Comparison of ENCODE assay signal across 19 cellular contexts in the genomic region with DNA sequence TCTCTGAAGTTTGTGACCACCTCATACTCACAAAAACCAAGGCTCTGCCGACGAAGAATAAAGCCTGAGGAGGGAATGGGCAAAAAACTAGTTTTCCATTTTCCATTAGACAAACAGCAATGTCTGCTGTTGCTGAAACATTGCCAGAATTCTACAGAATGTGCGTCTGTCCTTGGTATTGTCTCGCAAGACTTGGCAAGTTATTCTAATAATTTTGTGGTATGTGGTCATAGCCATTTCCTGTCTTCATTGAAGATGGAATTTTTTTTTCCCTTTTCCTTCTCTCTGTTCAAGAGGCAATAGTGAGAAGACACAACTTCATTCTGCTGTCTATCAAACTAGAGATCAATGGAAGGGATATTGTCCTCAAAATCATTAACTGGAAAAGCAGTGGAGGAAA.
DNase-seq lines count a peak whose midpoint lies in the region; ATAC-seq and TF ChIP-seq lines count a peak whose summit lies in the region.
"Had no signal": no experiment of that assay in that cellular context is flagged by ENCODE, and none has a peak within 500 bp of the region (broad histone marks: within the 10 kb centered on the region; RNA-seq: fewer than 3 reads in every experiment).

No MANE protein-coding gene starts in this region.

- no peak overlapping the region for H3K4me3 ChIP-seq in IMR-90 (ENCODE audit: insufficient read depth, low read depth, low read length)
- H3K4me3 ChIP-seq in brain microvascular endothelial cell (ENCODE audit: low read depth, low read length) = no peak overlapping the region
- H3K4me3 ChIP-seq: adrenal gland, esophagus muscularis mucosa, thyroid gland had no signal

- in situ Hi-C loops in IMR-90 (cut with MboI; ENCODE audit: low sequenced_read_pairs) (no loop called here), brain microvascular endothelial cell (cut with HindIII; ENCODE audit: low pct_ligation_motif_present, low sequenced_read_pairs) (no loop called here)

- H2BK20ac ChIP-seq in IMR-90 (ENCODE audit: low read depth, low read length) = no peak overlapping the region

- H3K9me3 ChIP-seq in IMR-90 (ENCODE audit: control insufficient read depth, insufficient read depth, low read length) = no peaks in the 10 kb centered on the region
- H3K9me3 ChIP-seq: adrenal gland, esophagus muscularis mucosa, neutrophil, thyroid gland had no signal

- H2AFZ ChIP-seq in IMR-90 (replicated peaks; ENCODE audit: low read length, poor library complexity) = no peak overlapping the region

- H3K9me1 ChIP-seq in IMR-90 (ENCODE audit: insufficient read depth, low read length) = no peaks in the 10 kb centered on the region

- no peak overlapping the region for H3K4me2 ChIP-seq in IMR-90 (ENCODE audit: low read depth, low read length)

- H3K56ac ChIP-seq in IMR-90 (ENCODE audit: extremely low read depth, insufficient read depth, low read length) = no peak overlapping the region

- H2BK120ac ChIP-seq in IMR-90 (ENCODE audit: low read depth, low read length) = no peak overlapping the region

- no peak for TF ChIP-seq RAD21 in IMR-90 (IDR thresholded peaks at IDR 0.05; ENCODE audit: low read length)

- no peak overlapping the region for H4K91ac ChIP-seq in IMR-90 (ENCODE audit: insufficient read depth, low read depth, low read length)

- H2BK15ac ChIP-seq in IMR-90 (ENCODE audit: low read depth, low read length) = no peak overlapping the region; the same call in 2 of the 3 replicates

- no peak for TF ChIP-seq POLR2A in IMR-90 (IDR thresholded peaks at IDR 0.05; ENCODE audit: low read depth, low read length)

- H3K79me1 ChIP-seq in IMR-90 (ENCODE audit: low read depth in 1 of 2, low read length in 2 of 2) = no peaks in the 10 kb centered on the region

- no peak for ATAC-seq in IMR-90 (ENCODE audit: low read depth)
- ATAC-seq in HG02852 (IDR thresholded peaks at IDR 0.05; ENCODE audit: unreplicated experiment) = no peak
- no peak for ATAC-seq in GM21360 (IDR thresholded peaks at IDR 0.05; ENCODE audit: unreplicated experiment)
- no peak for ATAC-seq in Right ventricle myocardium inferior
- ATAC-seq: HepG2, sciatic nerve had no signal

- DNase-seq in AG20443 (ENCODE audit: low spot score) (peak; percentile 52), IMR-90 (peak; percentile 75), brain microvascular endothelial cell (peak; percentile 69), iris pigment epithelial cell (ENCODE audit: low read depth) (peak; percentile 93), Right ventricle myocardium inferior (ENCODE audit: missing footprints) (no peak)
- DNase-seq in activated T-cell treated with anti-CD3 and anti-CD28 coated beads, Interleukin-2, amount 50 U/mL, for 1 hour = no peak
- DNase-seq: activated CD4-positive, alpha-beta memory T cell treated with anti-CD3 and anti-CD28 coated beads, Interleukin-2, amount 10 ng/mL, durations not matched to agents 7 days and 5 days; NCI-H1092; NCI-H2171; SIG-M5; stimulated activated CD4-positive, alpha-beta T cell treated with anti-CD3 and anti-CD28 coated beads, Interleukin-4, amount 100 ng/mL, for 4 hours; thyroid gland had no signal

- dilution Hi-C loops in IMR-90 (cut with HindIII; ENCODE audit: low sequenced_read_pairs, unreplicated experiment) = no loop called here

- H3K36me3 ChIP-seq in IMR-90 (ENCODE audit: control insufficient read depth, insufficient read depth, low read length) (no peaks in the 10 kb centered on the region), brain microvascular endothelial cell (replicated peaks) (no peaks in the 10 kb centered on the region)
- H3K36me3 ChIP-seq: adrenal gland, esophagus muscularis mucosa, neutrophil, thyroid gland had no signal

- no peak overlapping the region for H3K23ac ChIP-seq in IMR-90 (ENCODE audit: low read depth, low read length)

- H3K9ac ChIP-seq in IMR-90 (ENCODE audit: low read depth, low read length) = no peak overlapping the region

- no peak overlapping the region for H2BK5ac ChIP-seq in IMR-90 (ENCODE audit: low read depth, low read length, poor library complexity, severe bottlenecking)

- H3K4ac ChIP-seq in IMR-90 (ENCODE audit: low read depth, low read length) = no peak overlapping the region

- no peaks in the 10 kb centered on the region for H4K20me1 ChIP-seq in IMR-90 (ENCODE audit: insufficient read depth, low read length)

- H4K8ac ChIP-seq in IMR-90 (ENCODE audit: low read depth in 2 of 2, low read length in 2 of 2) = no peak overlapping the region

- BruUV-seq in IMR-90 (replicated peaks; lab: Mats Ljungman, UMichigan) = no TSS peak

- no peak overlapping the region for H3K27ac ChIP-seq in IMR-90 (ENCODE audit: insufficient read depth, low read length)
- H3K27ac ChIP-seq in brain microvascular endothelial cell = no peak overlapping the region
- H3K27ac ChIP-seq: adrenal gland, esophagus muscularis mucosa, neutrophil, thyroid gland had no signal

- CTCF ChIA-PET in IMR-90 (lab: Yijun Ruan, JAX) = no interaction called here

- H2AK9ac ChIP-seq in IMR-90 (replicated peaks; ENCODE audit: low read depth, low read length, poor library complexity) = no peak overlapping the region

- H2AK5ac ChIP-seq in IMR-90 (ENCODE audit: low read depth, low read length) = no peak overlapping the region

- POLR2A ChIA-PET in IMR-90 (lab: Charles Lee; ENCODE audit: unreplicated experiment) = no interaction called here

- H3K14ac ChIP-seq in IMR-90 (replicated peaks; ENCODE audit: low read depth, low read length) = no peak overlapping the region

- no peaks in the 10 kb centered on the region for H3K27me3 ChIP-seq in IMR-90 (ENCODE audit: control insufficient read depth, insufficient read depth, low read length)
- no peaks in the 10 kb centered on the region for H3K27me3 ChIP-seq in brain microvascular endothelial cell (replicated peaks)
- H3K27me3 ChIP-seq: adrenal gland, esophagus muscularis mucosa, neutrophil, thyroid gland had no signal

- peak overlapping the region; percentile 47; the same call in 1 of the 2 replicates for H3K18ac ChIP-seq in IMR-90 (ENCODE audit: low read depth, low read length)

- no CpG with 5 or more reads among the region's 4 CpGs for WGBS in IMR-90 (ENCODE audit: extremely low coverage in 2 of 2, insufficient read length in 1 of 2), 2 experiments

- no peak overlapping the region for H4K5ac ChIP-seq in IMR-90 (ENCODE audit: low read depth, low read length)

- no peaks in the 10 kb centered on the region for H3K4me1 ChIP-seq in IMR-90 (ENCODE audit: control insufficient read depth, insufficient read depth, low read length)
- H3K4me1 ChIP-seq: adrenal gland, thyroid gland had no signal

- TF ChIP-seq CTCF in IMR-90 (conservative IDR thresholded peaks at IDR 0.05; ENCODE audit: low read depth, low read length) (no peak), brain microvascular endothelial cell (IDR thresholded peaks at IDR 0.05; ENCODE audit: low read depth, low read length, missing control alignments) (no peak)

- intact Hi-C loops in IMR-90 (cut with micrococcal nuclease) (no loop called here), Right ventricle myocardium inferior (cut with DNase I) (no loop called here)

TF ChIP-seq in IMR-90, 13 proteins besides CTCF, POLR2A, EP300 and RAD21:
- TF ChIP-seq RCOR1 (IDR thresholded peaks at IDR 0.05; ENCODE audit: insufficient replicate concordance, low read length) (no peak), MXI1 (IDR thresholded peaks at IDR 0.05; ENCODE audit: borderline replicate concordance, low read depth, low read length) (no peak), FOS (IDR thresholded peaks at IDR 0.05; ENCODE audit: low read depth, low read length) (no peak), RFX5 (IDR thresholded peaks at IDR 0.05; ENCODE audit: low read depth, low read length) (no peak), CEBPB (IDR thresholded peaks at IDR 0.05; ENCODE audit: low read depth, low read length) (peak; percentile 21; the same call in 1 of the 2 replicates)

Comparison
In these comparisons a context has a peak if more than half of its experiments do, and no peak if none do; other contexts are left out.
1. DNase-seq: peak in AG20443 (single experiment), IMR-90 (single experiment), brain microvascular endothelial cell (single experiment) and iris pigment epithelial cell (single experiment); none in activated T-cell treated with anti-CD3 and anti-CD28 coated beads, Interleukin-2, amount 50 U/mL, for 1 hour (single experiment) and Right ventricle myocardium inferior (single experiment).